1 cellular context compared by ENCODE assay signal in genomic region chr19:42325308-42325895, GRCh38.
TF ChIP-seq lines count a peak whose summit lies in the region.

Gene MEGF8, plus strand, starts transcription at chr19:42325635. Its CDS starts 609 bp downstream, at chr19:42326244.

TF ChIP-seq in HEK293, 187 proteins besides CTCF, POLR2A, EP300 and RAD21 (continued from another document and continues in another):
- TF ChIP-seq ZNF488 (tag by site-specific recombination; IDR thresholded peaks at IDR 0.05) (0 out of 2 replicates have a peak, but pooled peaks have one; percentile 15), ZXDB (tag by site-specific recombination; IDR thresholded peaks at IDR 0.05) (peak; percentile 81), ZNF830 (tag by site-specific recombination; IDR thresholded peaks at IDR 0.05; ENCODE audit: low read depth) (no peak), ZNF704 (tag by site-specific recombination; IDR thresholded peaks at IDR 0.05) (no peak), REST (tag by site-specific recombination; IDR thresholded peaks at IDR 0.05) (no peak), ZNF843 (tag by site-specific recombination; IDR thresholded peaks at IDR 0.05) (peak; percentile 77), ZNF48 (tag by site-specific recombination; IDR thresholded peaks at IDR 0.05) (no peak), ZNF391 (tag by site-specific recombination; IDR thresholded peaks at IDR 0.05; ENCODE audit: borderline replicate concordance, low read depth) (no peak), ZNF26 (tag by site-specific recombination; IDR thresholded peaks at IDR 0.05) (no peak), ZNF561 (tag by site-specific recombination; IDR thresholded peaks at IDR 0.05; ENCODE audit: borderline replicate concordance) (no peak; the same call in 1 of the 2 replicates), ZNF433 (tag by site-specific recombination; IDR thresholded peaks at IDR 0.05; ENCODE audit: low read depth) (no peak), ZNF132 (tag by site-specific recombination; IDR thresholded peaks at IDR 0.05; ENCODE audit: borderline replicate concordance) (no peak), ZNF114 (tag by site-specific recombination; IDR thresholded peaks at IDR 0.05) (no peak), ZNF449 (tag by site-specific recombination; IDR thresholded peaks at IDR 0.05) (peak; percentile 98), ZBTB17 (tag by site-specific recombination; IDR thresholded peaks at IDR 0.05) (peak; percentile 93), OSR2 (tag by site-specific recombination; IDR thresholded peaks at IDR 0.05) (no peak), ZBTB49 (tag by site-specific recombination; IDR thresholded peaks at IDR 0.05; ENCODE audit: low read depth) (no peak), ZNF701 (tag by site-specific recombination; IDR thresholded peaks at IDR 0.05) (no peak), ZNF121 (tag by site-specific recombination; IDR thresholded peaks at IDR 0.05) (no peak), ZNF658 (tag by site-specific recombination; IDR thresholded peaks at IDR 0.05) (no peak), ZNF549 (tag by site-specific recombination; IDR thresholded peaks at IDR 0.05) (no peak), YY1 (tag by site-specific recombination; IDR thresholded peaks at IDR 0.05) (no peak), ZNF404 (tag by site-specific recombination; IDR thresholded peaks at IDR 0.05) (no peak), ZNF324 (tag by site-specific recombination; IDR thresholded peaks at IDR 0.05) (peak; percentile 69; the same call in 1 of the 2 replicates), KLF1 (tag by site-specific recombination; IDR thresholded peaks at IDR 0.05) (peak; percentile 57; the same call in 1 of the 2 replicates), ZNF341 (tag by site-specific recombination; IDR thresholded peaks at IDR 0.05; ENCODE audit: low read depth) (peak; percentile 83), SP2 (tag by site-specific recombination; IDR thresholded peaks at IDR 0.05) (peak; percentile 98), TCF7L2 (IDR thresholded peaks at IDR 0.05; ENCODE audit: borderline replicate concordance, low read depth, low read length) (no peak), ZBTB11 (tag by site-specific recombination; conservative IDR thresholded peaks at IDR 0.05; ENCODE audit: low read depth) (peak; percentile 80), ZNF423 (tag by site-specific recombination; IDR thresholded peaks at IDR 0.05) (0 out of 2 replicates have a peak, but pooled peaks have one; percentile 26), ZNF692 (tag by site-specific recombination; IDR thresholded peaks at IDR 0.05) (peak; percentile 83; the same call in 1 of the 2 replicates), ZNF175 (tag by site-specific recombination; IDR thresholded peaks at IDR 0.05) (no peak), ZEB2 (tag by site-specific recombination; IDR thresholded peaks at IDR 0.05) (0 out of 2 replicates have a peak, but pooled peaks have one; percentile 66), ZFP37 (tag by site-specific recombination; IDR thresholded peaks at IDR 0.05) (no peak), ZNF155 (tag by site-specific recombination; IDR thresholded peaks at IDR 0.05) (no peak), ZNF670 (tag by site-specific recombination; IDR thresholded peaks at IDR 0.05; ENCODE audit: low read depth) (no peak), ZNF791 (tag by site-specific recombination; IDR thresholded peaks at IDR 0.05) (no peak), ZIC2 (tag by site-specific recombination; IDR thresholded peaks at IDR 0.05) (peak; percentile 85), KLF10 (tag by site-specific recombination; IDR thresholded peaks at IDR 0.05) (no peak; the same call in 1 of the 2 replicates), BCL6B (tag by site-specific recombination; IDR thresholded peaks at IDR 0.05) (no peak), ZNF792 (tag by site-specific recombination; IDR thresholded peaks at IDR 0.05) (peak; percentile 30; the same call in 1 of the 2 replicates)
